Comparison of ENCODE assay signal across 1 cellular context in genomic region chr9:98020471-98021145, GRCh38.
TF ChIP-seq lines count a peak whose summit lies in the region.

No MANE protein-coding gene starts in this region.

TF ChIP-seq in K562, 482 proteins besides CTCF, POLR2A, EP300 and RAD21 (continued from another document):
- TF ChIP-seq ZNF592 (IDR thresholded peaks at IDR 0.05) (no peak), POLR2G (IDR thresholded peaks at IDR 0.05; ENCODE audit: low read depth, low read length) (peak; percentile 41; the same call in 1 of the 2 replicates)
